In genomic region chr11:36041988-36042606, GRCh38 we compare ENCODE assay signal across 9 cellular contexts.
DNase-seq lines count a peak whose midpoint lies in the region; TF ChIP-seq lines count a peak whose summit lies in the region.
"Had no signal": no experiment of that assay in that cellular context is flagged by ENCODE, and none has a peak within 500 bp of the region (broad histone marks: within the 10 kb centered on the region; RNA-seq: fewer than 3 reads in every experiment).

No MANE protein-coding gene starts in this region.

- CTCF ChIA-PET in mammary epithelial cell (lab: Charles Lee; ENCODE audit: low non-redundant PET) = interaction anchor here (0.6 to 0.8 kb wide), 4 partner anchors 196 to 379 kb away, joined by 3 to 7 read pairs (median 4); partner anchors contain the start of gene TRIM44

- no peak overlapping the region for H2AFZ ChIP-seq in mammary epithelial cell (ENCODE audit: low read depth, low read length)
- no peak overlapping the region for H2AFZ ChIP-seq in parathyroid adenoma

- peaks cover 4% of the 10 kb centered on the region for H3K79me1 ChIP-seq in mesendoderm (ENCODE audit: low read length)

- no peak overlapping the region for H2BK15ac ChIP-seq in mesendoderm (replicated peaks; ENCODE audit: low read depth)

- H3K27ac ChIP-seq in mammary epithelial cell (ENCODE audit: insufficient read depth, low read depth, low read length) (no peak overlapping the region), parathyroid adenoma (no peak overlapping the region), mesendoderm (ENCODE audit: low read depth, low read length) (no peak overlapping the region)

- no peak overlapping the region for H3K4me2 ChIP-seq in mammary epithelial cell (ENCODE audit: insufficient read depth, low read depth, low read length)
- no peak overlapping the region for H3K4me2 ChIP-seq in parathyroid adenoma (ENCODE audit: low read length)
- H3K4me2 ChIP-seq in mesendoderm (ENCODE audit: low read length) = no peak overlapping the region

- H2BK5ac ChIP-seq in mesendoderm (ENCODE audit: low read length) = no peak overlapping the region

- 83% methylated on average over 5 of the region's 5 CpGs for WGBS in mammary epithelial cell (ENCODE audit: low coverage, missing lambda C conversion rate)
- no CpG with 5 or more reads among the region's 5 CpGs for WGBS in mesendoderm (ENCODE audit: extremely low coverage, insufficient coverage, low lambda C conversion rate)

- peaks cover under 1% of the 10 kb centered on the region for H3K4me1 ChIP-seq in mammary epithelial cell (ENCODE audit: insufficient read depth, low read length)
- H3K4me1 ChIP-seq in parathyroid adenoma = no peaks in the 10 kb centered on the region
- no peaks in the 10 kb centered on the region for H3K4me1 ChIP-seq in mesendoderm (ENCODE audit: control insufficient read depth, low read depth, low read length)

- no peak overlapping the region for H4K8ac ChIP-seq in mesendoderm (ENCODE audit: low read depth, low read length)

- BruUV-seq in mammary epithelial cell (replicated peaks; lab: Mats Ljungman, UMichigan) = no TSS peak

- H3K4me3 ChIP-seq in mammary epithelial cell (replicated peaks in 1 of 3; ENCODE audit: insufficient read depth in 1 of 3, low read depth in 2 of 3, low read length in 3 of 3) = no peak overlapping the region
- no peak overlapping the region for H3K4me3 ChIP-seq in parathyroid adenoma (ENCODE audit: low read depth, low read length)
- no peak overlapping the region for H3K4me3 ChIP-seq in mesendoderm (ENCODE audit: low read length)

- no peak overlapping the region for H3K23ac ChIP-seq in mesendoderm (ENCODE audit: low read length)

- H3K9ac ChIP-seq in mammary epithelial cell (ENCODE audit: insufficient read depth, low read length) (no peak overlapping the region), parathyroid adenoma (no peak overlapping the region), mesendoderm (ENCODE audit: low read length) (no peak overlapping the region)

- H4K5ac ChIP-seq in mesendoderm (ENCODE audit: low read length) = no peak overlapping the region

- H4K20me1 ChIP-seq in mammary epithelial cell (ENCODE audit: insufficient read depth, low read length) = no peaks in the 10 kb centered on the region

- H3K56ac ChIP-seq in mesendoderm (ENCODE audit: low read length) = no peak overlapping the region

- peak; percentile 27 for DNase-seq in EH (ENCODE audit: low read depth)
- DNase-seq in M059J (ENCODE audit: low read depth) = peak; percentile 37
- DNase-seq in mammary epithelial cell = no peak
- no peak for DNase-seq in NCI-H1417 treated with DMSO at 0.1 percent for 48 hours (lab: John Stamatoyannopoulos, UW)
- no peak for DNase-seq in NK-92 treated with Interleukin-12 subunit alpha and Interleukin-12 subunit beta, amount 100 ng/mL, for 24 hours (lab: John Stamatoyannopoulos, UW)
- no peak for DNase-seq in mesendoderm
- DNase-seq in NCI-H2196 treated with DMSO at 0.1 percent for 48 hours (lab: John Stamatoyannopoulos, UW; ENCODE audit: unreplicated experiment) = no peak
- DNase-seq: NCI-H2029 had no signal

- dilution Hi-C loops in mammary epithelial cell (cut with HindIII; ENCODE audit: low sequenced_read_pairs) = no loop called here

- H3K79me2 ChIP-seq in mammary epithelial cell (ENCODE audit: insufficient read depth, low read length) = no peaks in the 10 kb centered on the region
- H3K79me2 ChIP-seq in parathyroid adenoma = no peaks in the 10 kb centered on the region
- H3K79me2 ChIP-seq in mesendoderm (ENCODE audit: control insufficient read depth, insufficient read depth, low read length) = no peaks in the 10 kb centered on the region

- no peak overlapping the region for H3K18ac ChIP-seq in mesendoderm (ENCODE audit: low read length)

- TF ChIP-seq CTCF in mammary epithelial cell (conservative IDR thresholded peaks at IDR 0.05 in 1 of 2, IDR thresholded peaks at IDR 0.05 in 1 of 2; ENCODE audit: extremely low read depth in 1 of 2, insufficient read depth in 1 of 2, low read depth in 1 of 2, low read length in 2 of 2) (peak; percentile 37 to 52), parathyroid adenoma (IDR thresholded peaks at IDR 0.05) (peak; percentile 23)

- no peaks in the 10 kb centered on the region for H3K27me3 ChIP-seq in mammary epithelial cell (ENCODE audit: insufficient read depth, low read length)
- no peaks in the 10 kb centered on the region for H3K27me3 ChIP-seq in parathyroid adenoma (ENCODE audit: control insufficient read depth, insufficient read depth, low read length)
- no peaks in the 10 kb centered on the region for H3K27me3 ChIP-seq in mesendoderm (ENCODE audit: insufficient read depth, low read length, poor library complexity)

- H2AK5ac ChIP-seq in mesendoderm (ENCODE audit: low read length) = no peak overlapping the region

- H3K36me3 ChIP-seq in mammary epithelial cell (ENCODE audit: insufficient read depth, low read length) (no peaks in the 10 kb centered on the region), parathyroid adenoma (ENCODE audit: control insufficient read depth, insufficient read depth, low read length) (no peaks in the 10 kb centered on the region), mesendoderm (ENCODE audit: control insufficient read depth, insufficient read depth, low read length) (no peaks in the 10 kb centered on the region)

- no peak overlapping the region for H3K4ac ChIP-seq in mesendoderm (ENCODE audit: low read depth, low read length)

- no peak overlapping the region for H2BK120ac ChIP-seq in mesendoderm (ENCODE audit: low read depth, low read length)

- no peaks in the 10 kb centered on the region for H3K9me3 ChIP-seq in mammary epithelial cell (replicated peaks; ENCODE audit: insufficient read depth, low read length)
- no peaks in the 10 kb centered on the region for H3K9me3 ChIP-seq in parathyroid adenoma (ENCODE audit: control insufficient read depth, low read length)

- in situ Hi-C loops in mammary epithelial cell (cut with MboI; ENCODE audit: low sequenced_read_pairs in 2 of 2) = loop anchor here in 1 of 2 donors (25.0 kb wide), 1 partner anchor 220 kb away; no protein-coding TSS in a partner anchor

- intact Hi-C loops in mammary epithelial cell (cut with micrococcal nuclease) = loop anchor here (1.0 kb wide), 2 partner anchors 108 to 224 kb away; no protein-coding TSS in a partner anchor

Comparison
In these comparisons a context has a peak if more than half of its experiments do, and no peak if none do; other contexts are left out.
1. DNase-seq: peak in EH (single experiment) and M059J (single experiment); none in mammary epithelial cell (single experiment), NCI-H1417 treated with DMSO at 0.1 percent for 48 hours (single experiment), NK-92 treated with Interleukin-12 subunit alpha and Interleukin-12 subunit beta, amount 100 ng/mL, for 24 hours (single experiment), mesendoderm (single experiment) and NCI-H2196 treated with DMSO at 0.1 percent for 48 hours (single experiment).